9 cellular contexts compared by ENCODE assay signal in the genomic region with DNA sequence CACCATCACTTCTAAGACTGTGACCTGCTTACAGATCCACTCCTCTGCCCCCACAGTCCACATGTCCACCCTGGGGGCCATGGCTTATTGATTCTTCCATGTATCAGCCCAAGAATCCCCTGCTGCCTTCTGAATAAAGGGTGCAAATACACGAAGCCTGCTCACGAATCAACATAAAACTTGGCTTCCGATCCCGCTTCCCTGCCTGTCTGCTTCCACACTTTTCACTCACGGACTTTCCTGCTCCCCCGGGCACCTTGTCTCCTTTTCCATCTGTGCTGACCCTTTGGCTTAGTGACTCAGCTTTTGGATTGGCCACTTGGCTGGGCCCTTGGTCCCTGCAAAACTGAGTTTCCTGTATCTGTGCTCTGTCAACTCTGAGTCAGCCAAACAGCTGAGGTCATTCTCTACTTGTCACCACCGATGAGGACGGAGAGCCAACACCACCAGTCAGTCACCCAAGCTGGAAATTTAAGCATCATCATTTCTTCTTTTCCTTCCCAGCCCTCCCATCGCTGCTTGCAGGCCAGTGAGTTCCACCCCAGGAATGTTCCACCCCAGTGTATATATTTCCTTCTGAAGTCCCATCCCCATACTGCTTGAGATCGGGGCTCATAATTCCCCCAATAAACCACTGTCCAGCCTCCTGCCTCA. TPM values are rescaled to one million over a fixed set of nuclear protein-coding genes. Genes with fewer than 3 reads are reported as not detected.
A peak's percentile ranks its signal among the peaks of the same experiment; 100 is the strongest.
DNase-seq lines count a peak whose midpoint lies in the region; ATAC-seq lines count a peak whose summit lies in the region.
"Had no signal": no experiment of that assay in that cellular context is flagged by ENCODE, and none has a peak within 500 bp of the region (broad histone marks: within the 10 kb centered on the region; RNA-seq: fewer than 3 reads in every experiment).

No MANE protein-coding gene starts in this region.

- DNase-seq in AG08396 (ENCODE audit: low spot score) (peak; percentile 79), NCI-H460 (ENCODE audit: extremely low read depth, low read depth) (peak; percentile 59), dermis blood vessel endothelial cell (peak; percentile 90), lung microvascular endothelial cell (ENCODE audit: low read depth in 2 of 2) (peak; percentile 89 to 95), iPS-NIHi11 (ENCODE audit: low spot score) (no peak)
- no peak for DNase-seq in activated effector memory CD4-positive, alpha-beta T cell treated with anti-CD3 and anti-CD28 coated beads, Interleukin-2, amount 50 U/mL, for 16 hours
- DNase-seq: naive B cell had no signal

- ATAC-seq in GM19452 (IDR thresholded peaks at IDR 0.05; ENCODE audit: unreplicated experiment), result no peak
- ATAC-seq in HG03432 (IDR thresholded peaks at IDR 0.05; ENCODE audit: unreplicated experiment), result no peak

RNA-seq across cellular contexts. Expression of gene USP12, which starts 11.4 kb away (rescaled TPM):
- total RNA-seq in NCI-H460 (2014; rRNA removed; shearing (Covaris generic)), result 16.7 and 20.3 TPM in 2 replicates
- polyA plus RNA-seq in NCI-H460 (2014; cell fraction: nucleus; rRNA removed), result 7.0 and 7.4 TPM in 2 replicates
- total RNA-seq in dermis blood vessel endothelial cell, result 32.3 and 39.7 TPM in 2 replicates
- total RNA-seq in lung microvascular endothelial cell, result 20.0 and 27.8 TPM in 2 replicates

Comparison
In these comparisons a context has a peak if more than half of its experiments do, and no peak if none do; other contexts are left out.
1. DNase-seq: peak in AG08396 (single experiment), NCI-H460 (single experiment), dermis blood vessel endothelial cell (single experiment) and lung microvascular endothelial cell (2 of 2); none in activated effector memory CD4-positive, alpha-beta T cell treated with anti-CD3 and anti-CD28 coated beads, Interleukin-2, amount 50 U/mL, for 16 hours (single experiment) and iPS-NIHi11 (single experiment).